8 cellular contexts compared by ENCODE assay signal in genomic region chr3:129184784-129185542, GRCh38. TPM values are rescaled to one million over a fixed set of nuclear protein-coding genes. Genes with fewer than 3 reads are reported as not detected.
DNase-seq lines count a peak whose midpoint lies in the region; ATAC-seq, FAIRE-seq and TF ChIP-seq lines count a peak whose summit lies in the region.
"Not testable (repeated sequence)": the region's sequence is repeated elsewhere in the genome, so short reads cannot be mapped to it uniquely, and the experiment has no call there.

No MANE protein-coding gene starts in this region.

- not testable (repeated sequence) for H3K27me3 ChIP-seq in GM23248 (replicated peaks; ENCODE audit: insufficient read depth); PC-9 (ENCODE audit: insufficient read depth, low read depth); colonic mucosa; right atrium auricular region; naive thymus-derived CD4-positive, alpha-beta T cell (ENCODE audit: control insufficient read depth in 2 of 2, insufficient read depth in 2 of 2, low read length in 2 of 2); smooth muscle cell (ENCODE audit: low read depth)

- H2AFZ ChIP-seq in GM23248 = peak overlapping the region; percentile 81; the same call in 1 of the 2 replicates
- not testable (repeated sequence) for H2AFZ ChIP-seq in PC-9; smooth muscle cell (ENCODE audit: low read depth)

- intact Hi-C loops in PC-9 (cut with micrococcal nuclease; ENCODE audit: unreplicated experiment) = loop anchor here (1.0 to 5.0 kb wide), 2 partner anchors 26 to 42 kb away; no protein-coding TSS in a partner anchor
- intact Hi-C loops in colonic mucosa (cut with DNase I) = not testable (repeated sequence)
- intact Hi-C loops in naive thymus-derived CD4-positive, alpha-beta T cell (cut with micrococcal nuclease) = loop anchor here (1.0 to 10.0 kb wide), 11 partner anchors 93 to 1130 kb away; partner anchors contain the start of genes RPN1 (in 2 of the 2), ACAD9 (in 1 of the 2), CFAP92 (in 1 of the 2) and HMCES (in 1 of the 2)

- peak overlapping the region; percentile 99 to 100 for H3K27ac ChIP-seq in A549
- H3K27ac ChIP-seq in GM23248 = peak overlapping the region; percentile 88; the same call in 1 of the 2 replicates
- peak overlapping the region; percentile 79 for H3K27ac ChIP-seq in PC-9
- H3K27ac ChIP-seq in colonic mucosa = peak overlapping the region; percentile 93
- H3K27ac ChIP-seq in right atrium auricular region = peak overlapping the region; percentile 99 to 100
- peak overlapping the region; percentile 100 for H3K27ac ChIP-seq in naive thymus-derived CD4-positive, alpha-beta T cell (ENCODE audit: low read depth, low read length)
- H3K27ac ChIP-seq in smooth muscle cell (ENCODE audit: low read depth) = peak overlapping the region; percentile 90

- peak overlapping the region; percentile 98 for H3K4me3 ChIP-seq in A549
- H3K4me3 ChIP-seq in GM23248 = peak overlapping the region; percentile 91
- H3K4me3 ChIP-seq in PC-9 = peak overlapping the region; percentile 73
- H3K4me3 ChIP-seq in colonic mucosa = peak overlapping the region; percentile 89
- H3K4me3 ChIP-seq in right atrium auricular region = peak overlapping the region; percentile 98 to 99
- not testable (repeated sequence) for H3K4me3 ChIP-seq in naive thymus-derived CD4-positive, alpha-beta T cell (ENCODE audit: low read length)
- peak overlapping the region; percentile 96 for H3K4me3 ChIP-seq in smooth muscle cell

- peaks cover 10 to 25% of the 10 kb centered on the region in 2 donors for H3K36me3 Mint-ChIP-seq in activated T-cell treated with anti-CD3 and anti-CD28 coated beads, Interleukin-2, amount 50 U/mL, for 72 hours (ENCODE audit: insufficient read depth in 2 of 2)
- H3K36me3 Mint-ChIP-seq in naive thymus-derived CD4-positive, alpha-beta T cell = peaks cover 0 to 25% (median 18%) of the 10 kb centered on the region in 5 donors

- H3F3A ChIP-seq in GM23248 (ENCODE audit: insufficient read depth) (peaks cover 32% of the 10 kb centered on the region), PC-9 (ENCODE audit: insufficient read depth, low read depth) (peaks cover 38% of the 10 kb centered on the region)
- H3F3A ChIP-seq in smooth muscle cell (ENCODE audit: low read depth) = not testable (repeated sequence)

- not testable (repeated sequence) for TF ChIP-seq EP300 in A549 (IDR thresholded peaks at IDR 0.05)

- CTCF ChIA-PET in A549 (lab: Yijun Ruan, JAX) = interaction anchor here (4.7 kb wide), 1 partner anchor 61 kb away, joined by 33 read pairs; no protein-coding TSS in a partner anchor
- CTCF ChIA-PET in PC-9 (lab: Charles Lee) = not testable (repeated sequence)
- CTCF ChIA-PET in naive thymus-derived CD4-positive, alpha-beta T cell (lab: Charles Lee) = interaction anchor here (1.0 to 1.2 kb wide), 2 partner anchors 131 to 132 kb away, joined by 3 read pairs; a partner anchor contains a TSS

- H3K27ac Mint-ChIP-seq in activated T-cell treated with anti-CD3 and anti-CD28 coated beads, Interleukin-2, amount 50 U/mL, for 72 hours = peak overlapping the region; percentile 85
- H3K27ac Mint-ChIP-seq in naive thymus-derived CD4-positive, alpha-beta T cell = peak overlapping the region; percentile 18 to 99 (median 97)

- H3K9ac ChIP-seq in GM23248 (peak overlapping the region; percentile 99), colonic mucosa (ENCODE audit: low read depth in 2 of 2, low read length in 2 of 2) (peak overlapping the region in 1 of 2 donors; percentile 5), smooth muscle cell (ENCODE audit: low read depth) (peak overlapping the region; percentile 91)

- not testable (repeated sequence) for H4K20me1 ChIP-seq in GM23248 (ENCODE audit: insufficient read depth)
- H4K20me1 ChIP-seq in PC-9 (ENCODE audit: insufficient read depth) (peaks cover 24% of the 10 kb centered on the region), smooth muscle cell (ENCODE audit: low read depth) (peaks cover 32% of the 10 kb centered on the region)

- H3K4me3 Mint-ChIP-seq in activated T-cell treated with anti-CD3 and anti-CD28 coated beads, Interleukin-2, amount 50 U/mL, for 72 hours = peak overlapping the region; percentile 58 to 97
- H3K4me3 Mint-ChIP-seq in naive thymus-derived CD4-positive, alpha-beta T cell = peak overlapping the region; percentile 59 to 99 (median 96)

- in situ Hi-C loops in GM23248 (cut with MboI) = not testable (repeated sequence)

- TF ChIP-seq POLR2A in A549 (IDR thresholded peaks at IDR 0.05; ENCODE audit: low read length) = not testable (repeated sequence)

- not testable (repeated sequence) for FAIRE-seq in A549 (lab: Jason Lieb, UNC)

- not testable (repeated sequence) for ATAC-seq in A549; activated T-cell treated with anti-CD3 and anti-CD28 coated beads, Interleukin-2, amount 50 U/mL, for 72 hours (replicated peaks in 1 of 2); naive thymus-derived CD4-positive, alpha-beta T cell

- not testable (repeated sequence) for TF ChIP-seq CTCF in A549 (IDR thresholded peaks at IDR 0.05); PC-9 (conservative IDR thresholded peaks at IDR 0.05); colonic mucosa (IDR thresholded peaks at IDR 0.05); right atrium auricular region (IDR thresholded peaks at IDR 0.05); smooth muscle cell (IDR thresholded peaks at IDR 0.05; ENCODE audit: borderline replicate concordance, insufficient read depth, poor library complexity, severe bottlenecking)

- not testable (repeated sequence) for TF ChIP-seq RAD21 in A549 (conservative IDR thresholded peaks at IDR 0.05 in 1 of 2, IDR thresholded peaks at IDR 0.05 in 1 of 2)

- H3K9me3 Mint-ChIP-seq in activated T-cell treated with anti-CD3 and anti-CD28 coated beads, Interleukin-2, amount 50 U/mL, for 72 hours; naive thymus-derived CD4-positive, alpha-beta T cell: not testable (repeated sequence)

- H3K79me2 ChIP-seq in GM23248 (ENCODE audit: insufficient read depth) (peaks cover 65% of the 10 kb centered on the region), PC-9 (ENCODE audit: low read depth) (peaks cover 63% of the 10 kb centered on the region), smooth muscle cell (ENCODE audit: low read depth) (peaks cover 52% of the 10 kb centered on the region)

- BruUV-seq in PC-9 (replicated peaks; lab: Mats Ljungman, UMichigan) = not testable (repeated sequence)

- not testable (repeated sequence) for H3K9me2 ChIP-seq in GM23248 (ENCODE audit: insufficient read depth); PC-9 (ENCODE audit: insufficient read depth)

- H3K4me2 ChIP-seq in A549 (peak overlapping the region; percentile 85), GM23248 (ENCODE audit: unreplicated experiment) (peak overlapping the region; percentile 98), PC-9 (peak overlapping the region; percentile 94), smooth muscle cell (peak overlapping the region; percentile 86)

- WGBS in A549 (ENCODE audit: missing lambda C conversion rate) = 69% methylated on average over 20 of the region's 20 CpGs
- 71 to 78% methylated on average over 20 of the region's 20 CpGs for WGBS in GM23248 (ENCODE audit: low coverage in 1 of 2, low lambda C conversion rate in 2 of 2, missing lambda C conversion rate in 2 of 2), 2 experiments
- WGBS in smooth muscle cell (ENCODE audit: low lambda C conversion rate) = 93% methylated on average over 20 of the region's 20 CpGs

- not testable (repeated sequence) for H3K36me3 ChIP-seq in GM23248 (ENCODE audit: low read depth); colonic mucosa; right atrium auricular region; smooth muscle cell (ENCODE audit: low read depth)
- peaks cover 14% of the 10 kb centered on the region; the same call in 1 of the 2 replicates for H3K36me3 ChIP-seq in PC-9 (ENCODE audit: low read depth)
- peaks cover 0 to 10% (median 4%) of the 10 kb centered on the region in 3 experiments for H3K36me3 ChIP-seq in naive thymus-derived CD4-positive, alpha-beta T cell (ENCODE audit: control insufficient read depth in 2 of 3, insufficient read depth in 3 of 3, low read length in 3 of 3)

- POLR2A ChIA-PET in A549 (lab: Yijun Ruan, JAX) = interaction anchor here (1.6 to 2.1 kb wide), 3 partner anchors 27 to 64 kb away, joined by 5 to 6 read pairs (median 6); partner anchors contain the start of gene COPG1
- POLR2A ChIA-PET in PC-9 (lab: Charles Lee; ENCODE audit: unreplicated experiment) = not testable (repeated sequence)
- POLR2A ChIA-PET in naive thymus-derived CD4-positive, alpha-beta T cell (lab: Charles Lee) = interaction anchor here (1.7 to 3.7 kb wide), 4 partner anchors 23 to 131 kb away, joined by 7 to 30 read pairs (median 10); partner anchors contain the start of gene RAB43

- H3K4me1 Mint-ChIP-seq in activated T-cell treated with anti-CD3 and anti-CD28 coated beads, Interleukin-2, amount 50 U/mL, for 72 hours (ENCODE audit: low read depth) = peaks cover 52% of the 10 kb centered on the region
- H3K4me1 Mint-ChIP-seq in naive thymus-derived CD4-positive, alpha-beta T cell = peaks cover 24 to 39% (median 33%) of the 10 kb centered on the region in 7 donors

- not testable (repeated sequence) for H3K9me3 ChIP-seq in A549; GM23248 (ENCODE audit: low read depth); PC-9 (ENCODE audit: insufficient read depth, low read depth); colonic mucosa; right atrium auricular region; naive thymus-derived CD4-positive, alpha-beta T cell (ENCODE audit: control insufficient read depth in 2 of 3, low read length in 3 of 3); smooth muscle cell (replicated peaks; ENCODE audit: low read depth)

- peaks cover 35% of the 10 kb centered on the region for H3K4me1 ChIP-seq in A549
- H3K4me1 ChIP-seq in GM23248 (ENCODE audit: insufficient read depth) = peaks cover 20% of the 10 kb centered on the region
- peaks cover 34% of the 10 kb centered on the region for H3K4me1 ChIP-seq in PC-9 (replicated peaks; ENCODE audit: insufficient read depth)
- peaks cover 24% of the 10 kb centered on the region for H3K4me1 ChIP-seq in colonic mucosa
- peaks cover 0 to 47% of the 10 kb centered on the region in 2 donors for H3K4me1 ChIP-seq in right atrium auricular region
- peaks cover 10 to 17% of the 10 kb centered on the region in 2 donors for H3K4me1 ChIP-seq in naive thymus-derived CD4-positive, alpha-beta T cell (ENCODE audit: control insufficient read depth in 2 of 2, insufficient read depth in 2 of 2, low read length in 2 of 2)
- peaks cover 24% of the 10 kb centered on the region for H3K4me1 ChIP-seq in smooth muscle cell (ENCODE audit: low read depth)

- H3K27me3 Mint-ChIP-seq in activated T-cell treated with anti-CD3 and anti-CD28 coated beads, Interleukin-2, amount 50 U/mL, for 72 hours (ENCODE audit: low read depth); naive thymus-derived CD4-positive, alpha-beta T cell: not testable (repeated sequence)

- not testable (repeated sequence) for DNase-seq in A549 (ENCODE audit: low read depth in 1 of 2, low spot score in 1 of 2); GM23248; PC-9; activated T-cell treated with anti-CD3 and anti-CD28 coated beads, Interleukin-2, amount 50 U/mL, for 72 hours; colonic mucosa; right atrium auricular region (ENCODE audit: low spot score); naive thymus-derived CD4-positive, alpha-beta T cell; smooth muscle cell (lab: John Stamatoyannopoulos, UW; ENCODE audit: unreplicated experiment)

RNA-seq across cellular contexts. Expression of gene CNBP, which starts 1.3 kb away (rescaled TPM):
- polyA plus RNA-seq in A549 (2011; rRNA removed) (309 and 365 TPM in 2 replicates), A549 (2017; fragmentation: RNase III; extraction: RNeasy Plus Mini Kit Qiagen cat#74134 plus additional on column Dnase treatment) (304 to 324 TPM (median 312 TPM) in 3 replicates), GM23248 (2016; fragmentation: Nextera tagmentation; extraction: Ambion mirVana) (373 and 386 TPM in 2 replicates), smooth muscle cell (198 and 229 TPM in 2 replicates)
- polyA plus RNA-seq in A549 (2012; cell fraction: cytosol; rRNA removed) = 217 TPM in 2 replicates
- 88.8 and 136 TPM in 2 replicates for polyA plus RNA-seq in A549 (2012; cell fraction: nucleus; rRNA removed)
- 143 and 152 TPM in 2 replicates for polyA minus RNA-seq in A549 (2011; rRNA and poly(A)+ RNA removed)
- total RNA-seq in GM23248 (2014; rRNA removed; shearing (Covaris generic)) = 224 and 240 TPM in 2 replicates
- total RNA-seq in PC-9 (2021) (261 and 265 TPM in 2 replicates), colonic mucosa (100 to 1,000 TPM; 204 to 279 TPM), right atrium auricular region (100 to 1,000 TPM; 440 to 569 TPM), smooth muscle cell (181 and 185 TPM in 2 replicates)
- total RNA-seq in activated T-cell treated with anti-CD3 and anti-CD28 coated beads, Interleukin-2, amount 50 U/mL, for 72 hours = 100 to 1,000 TPM; 450 to 480 TPM
- 100 to 1,000 TPM; 259 to 366 (median 327) TPM for total RNA-seq in naive thymus-derived CD4-positive, alpha-beta T cell
- 1,000 to 10,000 TPM in 1 of 2 donors, 100 to 1,000 TPM in 1; 935 to 1,159 TPM for polyA plus RNA-seq in naive thymus-derived CD4-positive, alpha-beta T cell

RNA-seq across cellular contexts. Expression of gene ISY1, which starts 24.1 kb away (rescaled TPM):
- 21.3 and 27.6 TPM in 2 replicates for polyA plus RNA-seq in A549 (2011; rRNA removed)
- 16.9 and 19.1 TPM in 2 replicates for polyA plus RNA-seq in A549 (2012; cell fraction: cytosol; rRNA removed)
- polyA plus RNA-seq in A549 (2012; cell fraction: nucleus; rRNA removed) = 9.9 and 11.4 TPM in 2 replicates
- 21.4 to 24.1 TPM (median 23.2 TPM) in 3 replicates for polyA plus RNA-seq in A549 (2017; fragmentation: RNase III; extraction: RNeasy Plus Mini Kit Qiagen cat#74134 plus additional on column Dnase treatment)
- 8.3 and 12.7 TPM in 2 replicates for polyA minus RNA-seq in A549 (2011; rRNA and poly(A)+ RNA removed)
- total RNA-seq in GM23248 (2014; rRNA removed; shearing (Covaris generic)) = 28.3 and 33.8 TPM in 2 replicates
- polyA plus RNA-seq in GM23248 (2016; fragmentation: Nextera tagmentation; extraction: Ambion mirVana) = 51.3 and 51.9 TPM in 2 replicates
- 62.3 and 63.1 TPM in 2 replicates for total RNA-seq in PC-9 (2021)
- total RNA-seq in activated T-cell treated with anti-CD3 and anti-CD28 coated beads, Interleukin-2, amount 50 U/mL, for 72 hours = 10 to 100 TPM; 50.2 to 68.9 TPM
- 10 to 100 TPM; 32.8 to 36.9 TPM for total RNA-seq in colonic mucosa
- 10 to 100 TPM; 14.3 to 19.6 TPM for total RNA-seq in right atrium auricular region
- total RNA-seq in naive thymus-derived CD4-positive, alpha-beta T cell = 10 to 100 TPM; 27.6 to 65.1 (median 37.4) TPM
- polyA plus RNA-seq in naive thymus-derived CD4-positive, alpha-beta T cell = 100 to 1,000 TPM; 115 to 130 TPM
- total RNA-seq in smooth muscle cell = 10.2 and 19.3 TPM in 2 replicates
- 47.3 and 60.0 TPM in 2 replicates for polyA plus RNA-seq in smooth muscle cell
